8 cellular contexts compared by ENCODE assay signal in the genomic region with DNA sequence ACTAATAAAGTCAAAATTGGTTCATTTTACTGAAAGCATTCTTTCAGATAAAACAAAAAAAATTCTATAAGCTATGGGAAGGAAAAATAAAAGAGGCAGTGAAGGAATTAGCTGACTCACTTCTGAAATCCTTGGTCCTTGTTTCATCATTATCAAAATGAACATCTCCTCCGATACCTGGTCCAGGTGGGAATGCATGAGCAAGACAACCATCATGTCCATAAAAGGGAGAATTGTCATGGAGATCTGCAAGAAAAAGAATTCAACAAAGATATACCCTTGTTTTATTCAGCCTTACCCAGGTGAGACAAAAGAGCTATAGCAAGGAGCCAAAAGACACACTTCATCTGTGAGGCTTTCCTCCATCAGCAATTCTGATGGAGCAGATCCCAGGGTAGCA. TPM values are rescaled to one million over a fixed set of nuclear protein-coding genes. Genes with fewer than 3 reads are reported as not detected.
"Had no signal": no experiment of that assay in that cellular context is flagged by ENCODE, and none has a peak within 500 bp of the region (broad histone marks: within the 10 kb centered on the region; RNA-seq: fewer than 3 reads in every experiment).

No MANE protein-coding gene starts in this region.

- H3K4me3 Mint-ChIP-seq: HFFc6 had no signal

- H3K9ac ChIP-seq: GM23248 had no signal

- H3K36me3 ChIP-seq: HAP-1 had no signal

- H2AFZ ChIP-seq: GM23248 had no signal

- DNase-seq: GM23248, HFFc6, IMR-90 had no signal

- H3K27ac Mint-ChIP-seq: HFFc6 had no signal

- H3K4me3 ChIP-seq: GM23248, HAP-1, K562 had no signal

- H3K9me3 ChIP-seq: HAP-1 had no signal

- H3K27ac ChIP-seq: GM23248 had no signal

- H3K4me1 ChIP-seq: HAP-1 had no signal

- ATAC-seq: HCT116, K562 had no signal

RNA-seq across cellular contexts. Expression of a gene that starts 27.2 kb away (rescaled TPM):
- total RNA-seq: HT-29, IMR-90, K562 had no signal
- polyA plus RNA-seq: IMR-90, K562 had no signal

RNA-seq across cellular contexts. Expression of a gene that starts 28.5 kb away (rescaled TPM):
- total RNA-seq: GM23248, H1, HFFc6, HT-29, K562 had no signal
- polyA plus RNA-seq: GM23248, H1, K562 had no signal

RNA-seq across cellular contexts. Expression of a gene that starts 44.7 kb away (rescaled TPM):
- total RNA-seq: H1, HT-29 had no signal
- polyA plus RNA-seq: H1 had no signal

RNA-seq across cellular contexts. Expression of a gene that starts 47.7 kb away (rescaled TPM):
- total RNA-seq: GM23248, H1, HFFc6, HT-29, IMR-90, K562 had no signal
- polyA plus RNA-seq: H1, IMR-90, K562 had no signal
